18 cellular contexts compared by ENCODE assay signal in the genomic region with DNA sequence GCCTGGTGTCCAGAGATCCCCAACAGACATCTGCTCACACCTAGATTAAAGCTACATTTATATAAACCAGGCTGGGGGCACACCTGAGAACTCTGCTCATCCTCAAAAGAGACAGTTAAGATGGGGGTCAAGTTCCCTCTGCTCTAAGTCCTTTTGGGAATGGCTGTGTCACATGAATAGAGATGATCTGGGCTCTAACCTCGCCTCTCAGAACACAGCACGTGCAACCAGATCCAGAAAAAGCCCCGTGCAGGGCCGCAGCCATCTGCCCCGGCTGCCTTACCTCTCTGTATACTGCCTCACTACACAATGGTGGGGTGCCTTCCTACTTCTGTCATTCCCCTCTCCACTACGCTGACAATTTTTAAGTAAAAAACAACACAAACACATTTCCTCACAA. TPM values are rescaled to one million over a fixed set of nuclear protein-coding genes. Genes with fewer than 3 reads are reported as not detected.
DNase-seq lines count a peak whose midpoint lies in the region; ATAC-seq, FAIRE-seq and TF ChIP-seq lines count a peak whose summit lies in the region.
"Had no signal": no experiment of that assay in that cellular context is flagged by ENCODE, and none has a peak within 500 bp of the region (broad histone marks: within the 10 kb centered on the region; RNA-seq: fewer than 3 reads in every experiment).

No MANE protein-coding gene starts in this region.

- H3K36me3 Mint-ChIP-seq in T-helper 1 cell treated with Interleukin-12 subunit alpha and Interleukin-12 subunit beta and Interleukin-4 antibody, amounts not matched to agents 30 μg/mL and 1 μg/mL, for 36 hours (ENCODE audit: low read depth) = peaks cover 37% of the 10 kb centered on the region
- H3K36me3 Mint-ChIP-seq in Calu3 (ENCODE audit: insufficient read depth, unreplicated experiment) = peaks cover 16% of the 10 kb centered on the region
- H3K36me3 Mint-ChIP-seq in endothelial cell (ENCODE audit: low read depth, unreplicated experiment) = peaks cover 48% of the 10 kb centered on the region

- CTCF ChIA-PET in Calu3 (lab: Charles Lee) = interaction anchor here (1.0 kb wide), 1 partner anchor 66 kb away, joined by 3 read pairs; no protein-coding TSS in a partner anchor

- peaks cover 47% of the 10 kb centered on the region for H3K4me1 ChIP-seq in psoas muscle

- peaks cover 10 to 35% of the 10 kb centered on the region in 2 donors for H3K36me3 ChIP-seq in psoas muscle (ENCODE audit: insufficient read depth in 1 of 2, low read depth in 1 of 2)

- 30 to 60% (median 32%) methylated on average over 6 of the region's 6 CpGs for WGBS in psoas muscle, 3 donors

- H3K4me1 Mint-ChIP-seq in T-helper 1 cell treated with Interleukin-12 subunit alpha and Interleukin-12 subunit beta and Interleukin-4 antibody, amounts not matched to agents 30 μg/mL and 1 μg/mL, for 36 hours (ENCODE audit: low read depth) = peaks cover 18% of the 10 kb centered on the region
- H3K4me1 Mint-ChIP-seq in Calu3 (ENCODE audit: low read depth, unreplicated experiment) (peaks cover 28% of the 10 kb centered on the region), endothelial cell (ENCODE audit: unreplicated experiment) (peaks cover 14% of the 10 kb centered on the region)

- H3K9me3 Mint-ChIP-seq in T-helper 1 cell treated with Interleukin-12 subunit alpha and Interleukin-12 subunit beta and Interleukin-4 antibody, amounts not matched to agents 30 μg/mL and 1 μg/mL, for 36 hours = no peaks in the 10 kb centered on the region
- H3K9me3 Mint-ChIP-seq in Calu3 (ENCODE audit: low read depth, unreplicated experiment) (no peaks in the 10 kb centered on the region), endothelial cell (ENCODE audit: unreplicated experiment) (no peaks in the 10 kb centered on the region)

- H3K4me3 Mint-ChIP-seq in T-helper 1 cell treated with Interleukin-12 subunit alpha and Interleukin-12 subunit beta and Interleukin-4 antibody, amounts not matched to agents 30 μg/mL and 1 μg/mL, for 36 hours = no peak overlapping the region
- H3K4me3 Mint-ChIP-seq in Calu3 (ENCODE audit: low read depth, unreplicated experiment) (peak overlapping the region; percentile 17), endothelial cell (ENCODE audit: unreplicated experiment) (no peak overlapping the region)

- DNase-seq in T-helper 1 cell (no peak), Calu3 (no peak), endothelial cell (ENCODE audit: low spot score) (no peak), psoas muscle (no peak), medulla oblongata (ENCODE audit: extremely low spot score) (no peak), RPMI8226 (no peak), urothelium cell line (ENCODE audit: low spot score) (no peak)
- DNase-seq: activated CD8-positive, alpha-beta memory T cell treated with anti-CD3 and anti-CD28 coated beads, Interleukin-2, amount 50 U/mL, for 4 hours; effector memory CD4-positive, alpha-beta T cell; foreskin fibroblast; HCEC 1CT; Kasumi-1; NCI-H1930; SIG-M5 had no signal

- intact Hi-C loops in Calu3 (cut with micrococcal nuclease; ENCODE audit: unreplicated experiment) (loop anchor here (10.0 kb wide), 1 partner anchor 65 kb away; no protein-coding TSS in a partner anchor), psoas muscle (cut with DNase I) (loop anchor here in 1 of 2 donors (2.0 to 10.0 kb wide), 3 partner anchors 53 to 215 kb away; a partner anchor contains a TSS)

- no peaks in the 10 kb centered on the region for H3K9me3 ChIP-seq in psoas muscle

- no peak for FAIRE-seq in urothelium cell line (lab: Jason Lieb, UNC)
- FAIRE-seq: A204.1, TTC549 had no signal

- H3K27ac Mint-ChIP-seq in T-helper 1 cell treated with Interleukin-12 subunit alpha and Interleukin-12 subunit beta and Interleukin-4 antibody, amounts not matched to agents 30 μg/mL and 1 μg/mL, for 36 hours = peak overlapping the region; percentile 4
- H3K27ac Mint-ChIP-seq in Calu3 (ENCODE audit: unreplicated experiment) = peak overlapping the region; percentile 5
- peak overlapping the region; percentile 4 for H3K27ac Mint-ChIP-seq in endothelial cell (ENCODE audit: unreplicated experiment)

- no peak overlapping the region for H3K4me3 ChIP-seq in psoas muscle

- peak in 2 of 4 donors; percentile 28 to 29 for ATAC-seq in psoas muscle

- H3K27me3 ChIP-seq in psoas muscle (ENCODE audit: insufficient read depth in 3 of 3, low read length in 2 of 3) = no peaks in the 10 kb centered on the region

- peak overlapping the region; percentile 32 for H3K27ac ChIP-seq in psoas muscle
- H3K27ac ChIP-seq: HL-60 had no signal

- no TSS peak for BruUV-seq in Calu3 (replicated peaks; lab: Mats Ljungman, UMichigan)

- H3K27me3 Mint-ChIP-seq in T-helper 1 cell treated with Interleukin-12 subunit alpha and Interleukin-12 subunit beta and Interleukin-4 antibody, amounts not matched to agents 30 μg/mL and 1 μg/mL, for 36 hours (ENCODE audit: low read depth) = no peaks in the 10 kb centered on the region
- no peaks in the 10 kb centered on the region for H3K27me3 Mint-ChIP-seq in Calu3 (ENCODE audit: unreplicated experiment)
- peaks cover 5% of the 10 kb centered on the region for H3K27me3 Mint-ChIP-seq in endothelial cell (ENCODE audit: unreplicated experiment)

- TF ChIP-seq CTCF in Calu3 (IDR thresholded peaks at IDR 0.05; ENCODE audit: unreplicated experiment) = no peak
- TF ChIP-seq CTCF in endothelial cell (IDR thresholded peaks at IDR 0.05; ENCODE audit: unreplicated experiment) = no peak
- TF ChIP-seq CTCF in psoas muscle (IDR thresholded peaks at IDR 0.05) = no peak

RNA-seq across cellular contexts. Expression of a gene that starts 5.9 kb away (rescaled TPM):
- total RNA-seq in Calu3 (2022) (288 and 291 TPM in 2 replicates), endothelial cell (ENCODE audit: unreplicated experiment) (304 TPM), psoas muscle (10 to 100 TPM; 74.6 to 89.2 (median 85.4) TPM)
- 100 to 1,000 TPM; 110 to 230 (median 145) TPM for polyA plus RNA-seq in psoas muscle

RNA-seq across cellular contexts. Expression of a gene that starts 25.3 kb away (rescaled TPM):
- total RNA-seq in Calu3 (2022) (0.19 and 1.0 TPM in 2 replicates), endothelial cell (ENCODE audit: unreplicated experiment) (0.10 TPM), psoas muscle (1 to 10 TPM; 1.7 to 4.2 (median 3.1) TPM)
- 1 to 10 TPM in 1 of 3 donors, under 1 TPM in 2; 0.75 to 1.5 (median 0.92) TPM for polyA plus RNA-seq in psoas muscle

RNA-seq across cellular contexts. Expression of a gene that starts 25.6 kb away (rescaled TPM):
- 0.17 and 0.32 TPM in 2 replicates for total RNA-seq in Calu3 (2022)
- total RNA-seq in endothelial cell (ENCODE audit: unreplicated experiment) = 20.5 TPM
- total RNA-seq in psoas muscle = 10 to 100 TPM in 1 of 4 donors, 1 to 10 TPM in 3; 3.1 to 49.1 (median 3.6) TPM
- polyA plus RNA-seq in psoas muscle = 1 to 10 TPM; 1.2 to 3.1 (median 1.6) TPM
